Comparison of ENCODE assay signal across 8 cellular contexts in the genomic region with DNA sequence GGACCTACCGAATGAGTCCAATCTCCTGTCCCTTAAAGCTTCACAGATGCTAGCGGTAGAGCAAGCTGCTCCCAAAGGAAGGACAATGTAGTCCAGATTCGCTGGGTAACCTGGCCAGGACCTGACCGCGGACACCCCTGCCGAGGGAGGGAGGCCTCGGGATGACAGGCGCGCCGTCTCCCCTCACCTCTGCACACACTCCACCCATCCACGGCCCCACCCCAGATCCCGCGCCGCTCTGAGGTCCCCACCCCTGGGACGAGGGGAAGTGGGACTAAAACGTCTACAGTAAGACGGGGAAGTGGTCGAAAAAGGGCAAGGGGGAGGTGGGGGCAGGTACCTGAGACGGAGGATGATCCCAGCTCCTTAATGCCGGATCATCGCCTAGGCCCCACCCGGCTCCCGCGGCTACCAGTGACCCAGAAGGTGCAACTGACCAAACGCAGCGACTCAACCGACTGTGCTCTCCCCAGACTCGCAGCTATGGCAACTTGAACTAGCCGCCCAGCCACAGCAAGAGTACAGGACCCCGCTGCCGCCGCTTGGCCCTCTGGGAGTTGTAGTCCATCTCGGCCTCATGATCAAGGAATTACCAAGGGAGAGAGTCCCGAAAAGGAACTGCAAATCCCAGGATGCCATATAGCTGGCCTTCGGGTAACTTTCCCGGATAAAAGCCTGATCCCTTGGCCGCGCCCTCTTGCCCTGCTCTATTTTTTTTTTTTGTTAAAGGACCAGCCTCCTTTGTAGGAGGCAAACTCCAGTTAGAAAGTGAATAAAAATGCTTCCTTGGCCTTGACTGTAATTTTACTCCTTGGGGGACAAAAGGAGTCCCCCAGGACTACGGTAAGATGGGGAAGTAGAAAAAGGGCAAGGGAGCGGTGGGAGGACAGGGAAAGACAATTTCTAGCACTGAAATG. TPM values are rescaled to one million over a fixed set of nuclear protein-coding genes. Genes with fewer than 3 reads are reported as not detected.
DNase-seq lines count a peak whose midpoint lies in the region; ATAC-seq, FAIRE-seq and TF ChIP-seq lines count a peak whose summit lies in the region.

A gene (minus strand): TSS at position 498 of the 917 bp plus-strand sequence.

- intact Hi-C loops in esophagus muscularis mucosa (cut with DNase I) = no loop called here

- FAIRE-seq in RCC 7860 (lab: Jason Lieb, UNC) = peak; percentile 89

- peaks cover 11 to 17% (median 16%) of the 10 kb centered on the region in 4 donors for H3K4me1 ChIP-seq in esophagus muscularis mucosa
- peaks cover 0 to 17% of the 10 kb centered on the region in 2 donors for H3K4me1 ChIP-seq in muscle layer of duodenum (ENCODE audit: control insufficient read depth in 1 of 2, insufficient read depth in 2 of 2, low read length in 2 of 2)

- H3K27me3 ChIP-seq in esophagus muscularis mucosa (peaks cover 0 to 7% (median 0%) of the 10 kb centered on the region in 4 donors), muscle layer of duodenum (ENCODE audit: low read depth, low read length) (no peaks in the 10 kb centered on the region)

- H3K27ac ChIP-seq in esophagus muscularis mucosa (replicated peaks in 1 of 4) (peak within 1 kb of the TSS; percentile 36 to 73 (median 54)), muscle layer of duodenum (ENCODE audit: low read length) (peak within 1 kb of the TSS; percentile 39)

- TF ChIP-seq CTCF in esophagus muscularis mucosa (IDR thresholded peaks at IDR 0.05) = no peak

- peak; percentile 96 for ATAC-seq in GM21737 (IDR thresholded peaks at IDR 0.05; ENCODE audit: unreplicated experiment)

- WGBS in esophagus muscularis mucosa = 2% methylated on average over 30 of the region's 40 CpGs

- TF ChIP-seq EP300 in esophagus muscularis mucosa (IDR thresholded peaks at IDR 0.05) = no peak

- peak within 1 kb of the TSS; percentile 64 to 78 (median 70) for H3K4me3 ChIP-seq in esophagus muscularis mucosa
- peak within 1 kb of the TSS; percentile 64 to 98 for H3K4me3 ChIP-seq in muscle layer of duodenum (ENCODE audit: low read depth in 1 of 2, low read length in 2 of 2)

- peaks cover 0 to 7% (median 0%) of the 10 kb centered on the region in 4 donors for H3K36me3 ChIP-seq in esophagus muscularis mucosa
- no peaks in the 10 kb centered on the region for H3K36me3 ChIP-seq in muscle layer of duodenum (ENCODE audit: control insufficient read depth in 1 of 2, insufficient read depth in 2 of 2, low read length in 2 of 2)

- DNase-seq in DMS79 treated with DMSO at 0.1 percent for 48 hours (lab: John Stamatoyannopoulos, UW) = peak; percentile 99
- DNase-seq in KG1 (lab: John Stamatoyannopoulos, UW) = peak; percentile 85
- peak; percentile 92 for DNase-seq in RCC 7860 (ENCODE audit: low spot score)
- DNase-seq in activated T-cell treated with anti-CD3 and anti-CD28 coated beads, Interleukin-2, amount 50 U/mL, for 48 hours = peak; percentile 89 to 91
- peak; percentile 99 for DNase-seq in esophagus muscularis mucosa (ENCODE audit: extremely low spot score)
- peak; percentile 64 for DNase-seq in stimulated activated CD8-positive, alpha-beta memory T cell treated with anti-CD3 and anti-CD28 coated beads, Interleukin-7, amount 100 ng/mL, for 24 hours (ENCODE audit: low read depth)

- no peaks in the 10 kb centered on the region for H3K9me3 ChIP-seq in esophagus muscularis mucosa
- H3K9me3 ChIP-seq in muscle layer of duodenum (ENCODE audit: control insufficient read depth in 1 of 2, low read length in 2 of 2) = no peaks in the 10 kb centered on the region

- no peak for TF ChIP-seq POLR2A in esophagus muscularis mucosa (IDR thresholded peaks at IDR 0.05; ENCODE audit: low read depth)

RNA-seq across cellular contexts. Expression of the gene that starts here (rescaled TPM):
- 10 to 100 TPM in 2 of 4 donors, 1 to 10 TPM in 2; 3.5 to 12.9 (median 9.7) TPM for total RNA-seq in esophagus muscularis mucosa

Comparison
In these comparisons a context has a peak if more than half of its experiments do, and no peak if none do; other contexts are left out.
1. Peak in every context shown above with its lines: DNase-seq, ATAC-seq, H3K4me3 ChIP-seq and H3K27ac ChIP-seq.